8 cellular contexts compared by ENCODE assay signal in the genomic region with DNA sequence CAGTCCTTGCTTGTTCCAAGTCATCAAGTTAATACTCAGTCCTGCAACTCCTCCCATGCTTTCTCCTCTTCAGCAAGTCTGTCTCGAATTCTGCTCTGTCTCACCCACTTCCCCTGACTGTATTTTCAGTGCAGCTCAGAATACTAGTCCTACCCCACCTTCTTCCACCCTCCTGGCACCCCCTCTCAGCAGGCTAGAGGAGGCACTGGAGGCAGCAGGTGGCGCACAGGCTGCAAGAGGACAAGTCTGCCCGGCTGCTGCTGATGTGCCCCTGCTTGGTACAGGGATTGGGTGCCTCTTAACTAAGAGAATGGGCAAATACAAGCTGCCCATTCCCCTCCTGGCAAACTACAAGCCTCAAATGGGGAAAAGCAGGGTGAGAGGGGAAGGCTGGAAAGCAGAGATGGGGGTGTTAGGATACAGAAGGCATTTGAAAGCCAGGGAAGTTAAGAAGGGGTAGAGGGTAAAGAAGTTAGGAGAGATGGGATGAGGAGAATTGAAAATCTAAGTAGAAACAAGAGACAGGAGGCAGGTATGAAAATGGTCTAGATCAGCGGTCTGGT. TPM values are rescaled to one million over a fixed set of nuclear protein-coding genes. Genes with fewer than 3 reads are reported as not detected.
DNase-seq lines count a peak whose midpoint lies in the region; ATAC-seq and TF ChIP-seq lines count a peak whose summit lies in the region.

No MANE protein-coding gene starts in this region.

- H3K27me3 Mint-ChIP-seq in activated CD8-positive, alpha-beta memory T cell treated with anti-CD3 and anti-CD28 coated beads, Interleukin-2, amount 10 ng/mL, durations not matched to agents 7 days and 5 days = no peaks in the 10 kb centered on the region

- TF ChIP-seq EP300 in transverse colon (IDR thresholded peaks at IDR 0.05; ENCODE audit: low read depth) = no peak

- intact Hi-C loops in breast epithelium (cut with DNase I; ENCODE audit: low total_unique reads) (no loop called here), right lobe of liver (cut with DNase I) (loop anchor here (5.0 to 10.0 kb wide), 2 partner anchors 62 to 65 kb away; a partner anchor contains a TSS), transverse colon (cut with DNase I; ENCODE audit: low total_unique reads) (loop anchor here (5.0 kb wide), 1 partner anchor 70 kb away; a partner anchor contains a TSS)

- peaks cover 10% of the 10 kb centered on the region for H3K36me3 ChIP-seq in breast epithelium
- H3K36me3 ChIP-seq in right lobe of liver = peaks cover 0 to 43% (median 33%) of the 10 kb centered on the region in 4 donors
- peaks cover 0 to 34% (median 18%) of the 10 kb centered on the region in 4 donors for H3K36me3 ChIP-seq in transverse colon

- H3K4me1 ChIP-seq in breast epithelium (peaks cover 13 to 23% of the 10 kb centered on the region in 2 donors), right lobe of liver (peaks cover 0 to 47% (median 19%) of the 10 kb centered on the region in 4 donors), transverse colon (peaks cover 35 to 55% (median 54%) of the 10 kb centered on the region in 4 donors)

- no peak overlapping the region for H3K27ac Mint-ChIP-seq in activated CD8-positive, alpha-beta memory T cell treated with anti-CD3 and anti-CD28 coated beads, Interleukin-2, amount 10 ng/mL, durations not matched to agents 7 days and 5 days

- peaks cover 9% of the 10 kb centered on the region for H3K4me1 Mint-ChIP-seq in activated CD8-positive, alpha-beta memory T cell treated with anti-CD3 and anti-CD28 coated beads, Interleukin-2, amount 10 ng/mL, durations not matched to agents 7 days and 5 days

- H3K27me3 ChIP-seq in breast epithelium = no peaks in the 10 kb centered on the region
- no peaks in the 10 kb centered on the region for H3K27me3 ChIP-seq in right lobe of liver
- H3K27me3 ChIP-seq in transverse colon = no peaks in the 10 kb centered on the region

- H3K9me3 Mint-ChIP-seq in activated CD8-positive, alpha-beta memory T cell treated with anti-CD3 and anti-CD28 coated beads, Interleukin-2, amount 10 ng/mL, durations not matched to agents 7 days and 5 days (ENCODE audit: low read depth) = no peaks in the 10 kb centered on the region

- no peak for TF ChIP-seq CTCF in breast epithelium (IDR thresholded peaks at IDR 0.05)
- no peak for TF ChIP-seq CTCF in right lobe of liver (IDR thresholded peaks at IDR 0.05)
- no peak for TF ChIP-seq CTCF in transverse colon (IDR thresholded peaks at IDR 0.05)

- CTCF ChIA-PET in activated CD8-positive, alpha-beta memory T cell treated with anti-CD3 and anti-CD28 coated beads, Interleukin-2, amount 10 ng/mL, durations not matched to agents 7 days and 5 days (lab: Charles Lee) = interaction anchor here (1.0 to 7.3 kb wide), 18 partner anchors 9 to 122 kb away, joined by 3 to 68 read pairs (median 6); a partner anchor contains a TSS

- DNase-seq in activated CD8-positive, alpha-beta memory T cell treated with anti-CD3 and anti-CD28 coated beads, Interleukin-2, amount 10 ng/mL, durations not matched to agents 7 days and 5 days = peak; percentile 75
- DNase-seq in activated CD8-positive, alpha-beta memory T cell treated with anti-CD3 and anti-CD28 coated beads for 24 hours = no peak
- DNase-seq in NOMO-1 (lab: John Stamatoyannopoulos, UW; ENCODE audit: unreplicated experiment in 2 of 2) (peak; percentile 29 to 37), breast epithelium (ENCODE audit: low spot score in 2 of 2) (no peak), right lobe of liver (no peak), transverse colon (peak; percentile 49), HK-2 (ENCODE audit: unreplicated experiment) (no peak)

- H3K4me3 ChIP-seq in breast epithelium = peak overlapping the region in 2 of 3 donors; percentile 74 to 82
- H3K4me3 ChIP-seq in right lobe of liver = no peak overlapping the region
- peak overlapping the region in 2 of 4 donors; percentile 74 to 83 for H3K4me3 ChIP-seq in transverse colon

- H3K27ac ChIP-seq in breast epithelium (peak overlapping the region; percentile 98 to 99), right lobe of liver (peak overlapping the region; percentile 27 to 100 (median 98)), transverse colon (peak overlapping the region; percentile 94 to 98 (median 97))

- 58% methylated on average over 4 of the region's 4 CpGs for WGBS in right lobe of liver (ENCODE audit: insufficient coverage, low coverage, low lambda C conversion rate, missing lambda C conversion rate)
- 53 to 75% methylated on average over 2 to 4 of the region's 4 CpGs for WGBS in transverse colon (ENCODE audit: low coverage in 1 of 2), 2 donors

- H3K9me3 ChIP-seq in breast epithelium (no peaks in the 10 kb centered on the region), right lobe of liver (no peaks in the 10 kb centered on the region), transverse colon (no peaks in the 10 kb centered on the region)

- TF ChIP-seq POLR2A in breast epithelium (IDR thresholded peaks at IDR 0.05) = no peak
- no peak for TF ChIP-seq POLR2A in right lobe of liver (IDR thresholded peaks at IDR 0.05)
- no peak for TF ChIP-seq POLR2A in transverse colon (IDR thresholded peaks at IDR 0.05)

- H3K36me3 Mint-ChIP-seq in activated CD8-positive, alpha-beta memory T cell treated with anti-CD3 and anti-CD28 coated beads, Interleukin-2, amount 10 ng/mL, durations not matched to agents 7 days and 5 days = peaks cover 30% of the 10 kb centered on the region

- in situ Hi-C loops in transverse colon (cut with MboI; ENCODE audit: low pct_ligation_motif_present in 1 of 4, low pct_unique_long_range_greater_than_20kb in 1 of 4, low sequenced_read_pairs in 3 of 4) = no loop called here

- ATAC-seq in activated CD8-positive, alpha-beta memory T cell treated with anti-CD3 and anti-CD28 coated beads, Interleukin-2, amount 10 ng/mL, durations not matched to agents 7 days and 5 days = peak; percentile 22
- ATAC-seq in right lobe of liver = no peak
- ATAC-seq in GM19023 (IDR thresholded peaks at IDR 0.05; ENCODE audit: unreplicated experiment) = no peak

- H3K4me3 Mint-ChIP-seq in activated CD8-positive, alpha-beta memory T cell treated with anti-CD3 and anti-CD28 coated beads, Interleukin-2, amount 10 ng/mL, durations not matched to agents 7 days and 5 days = no peak overlapping the region

RNA-seq across cellular contexts. Expression of a gene that starts 5.0 kb away (rescaled TPM):
- total RNA-seq in activated CD8-positive, alpha-beta memory T cell treated with anti-CD3 and anti-CD28 coated beads, Interleukin-2, amount 10 ng/mL, durations not matched to agents 7 days and 5 days = 100 to 1,000 TPM; 372 to 374 TPM
- total RNA-seq in breast epithelium (100 to 1,000 TPM; 163 to 497 (median 215) TPM), right lobe of liver (100 to 1,000 TPM; 103 to 168 (median 128) TPM), transverse colon (100 to 1,000 TPM; 158 to 328 (median 177) TPM)

RNA-seq across cellular contexts. Expression of a gene that starts 5.5 kb away (rescaled TPM):
- 10 to 100 TPM; 20.5 to 24.7 TPM for total RNA-seq in activated CD8-positive, alpha-beta memory T cell treated with anti-CD3 and anti-CD28 coated beads, Interleukin-2, amount 10 ng/mL, durations not matched to agents 7 days and 5 days
- total RNA-seq in breast epithelium (10 to 100 TPM; 46.4 to 49.9 (median 47.2) TPM), right lobe of liver (10 to 100 TPM; 12.1 to 35.2 (median 17.8) TPM), transverse colon (10 to 100 TPM; 22.4 to 69.7 (median 45.5) TPM)

RNA-seq across cellular contexts. Expression of a gene that starts 22.1 kb away (rescaled TPM):
- 10 to 100 TPM; 57.7 to 58.8 TPM for total RNA-seq in activated CD8-positive, alpha-beta memory T cell treated with anti-CD3 and anti-CD28 coated beads, Interleukin-2, amount 10 ng/mL, durations not matched to agents 7 days and 5 days
- total RNA-seq in breast epithelium = 10 to 100 TPM; 44.5 to 63.8 (median 57.0) TPM
- total RNA-seq in right lobe of liver = 10 to 100 TPM; 29.5 to 53.7 (median 35.2) TPM
- total RNA-seq in transverse colon = 100 to 1,000 TPM; 217 to 709 (median 255) TPM

RNA-seq across cellular contexts. Expression of a gene that starts 22.1 kb away (rescaled TPM):
- 10 to 100 TPM; 21.0 to 23.6 TPM for total RNA-seq in activated CD8-positive, alpha-beta memory T cell treated with anti-CD3 and anti-CD28 coated beads, Interleukin-2, amount 10 ng/mL, durations not matched to agents 7 days and 5 days
- total RNA-seq in breast epithelium (10 to 100 TPM; 16.7 to 20.1 (median 17.4) TPM), right lobe of liver (10 to 100 TPM in 5 of 6 experiments, 1 to 10 TPM in 1; 9.5 to 13.0 (median 11.4) TPM), transverse colon (10 to 100 TPM; 30.3 to 47.5 (median 43.7) TPM)

RNA-seq across cellular contexts. Expression of a gene that starts 27.1 kb away (rescaled TPM):
- total RNA-seq in activated CD8-positive, alpha-beta memory T cell treated with anti-CD3 and anti-CD28 coated beads, Interleukin-2, amount 10 ng/mL, durations not matched to agents 7 days and 5 days = not detected
- total RNA-seq in breast epithelium (not detected), right lobe of liver (not detected), transverse colon (not detected)

Comparison
In these comparisons a context has a peak if more than half of its experiments do, and no peak if none do; other contexts are left out.
1. DNase-seq: peak in activated CD8-positive, alpha-beta memory T cell treated with anti-CD3 and anti-CD28 coated beads, Interleukin-2, amount 10 ng/mL, durations not matched to agents 7 days and 5 days (single experiment), NOMO-1 (2 of 2) and transverse colon (single experiment); none in activated CD8-positive, alpha-beta memory T cell treated with anti-CD3 and anti-CD28 coated beads for 24 hours (single experiment), breast epithelium (0 of 2), right lobe of liver (0 of 3) and HK-2 (single experiment).
2. H3K4me3 ChIP-seq: peak in breast epithelium (2 of 3); none in right lobe of liver (0 of 3).
3. Peak in every context shown above with its lines, with median percentiles within 50 percentile points of each other: H3K27ac ChIP-seq.